8 cellular contexts compared by ENCODE assay signal in the genomic region with DNA sequence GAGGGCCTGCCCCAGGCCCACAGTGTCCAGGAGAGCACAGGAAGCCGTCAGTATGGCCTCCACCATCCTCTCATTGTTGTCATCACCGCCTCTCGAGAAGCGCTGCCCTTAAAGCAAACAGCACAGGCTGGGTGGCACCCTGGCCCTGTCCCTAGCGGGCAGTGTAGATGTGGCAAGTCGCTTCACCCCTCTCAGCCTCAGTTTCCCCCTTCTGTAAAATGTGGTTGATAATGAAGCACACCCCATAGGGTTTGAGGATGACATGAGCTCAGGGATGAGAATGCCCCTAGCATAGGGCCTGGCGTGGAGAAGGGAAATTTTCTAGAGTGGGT. TPM values are rescaled to one million over a fixed set of nuclear protein-coding genes. Genes with fewer than 3 reads are reported as not detected.
DNase-seq lines count a peak whose midpoint lies in the region; ATAC-seq and TF ChIP-seq lines count a peak whose summit lies in the region.

No MANE protein-coding gene starts in this region.

- peak overlapping the region; percentile 34 to 94 (median 90) for H3K27ac Mint-ChIP-seq in brain
- no peak overlapping the region for H3K27ac Mint-ChIP-seq in natural killer cell treated with Interleukin-12 subunit alpha and Interleukin-12 subunit beta and Interleukin-15 and Interleukin-18, amount 100 ng/mL, for 72 hours

- no peaks in the 10 kb centered on the region for H3K36me3 Mint-ChIP-seq in brain
- no peaks in the 10 kb centered on the region for H3K36me3 Mint-ChIP-seq in natural killer cell treated with Interleukin-12 subunit alpha and Interleukin-12 subunit beta and Interleukin-15 and Interleukin-18, amount 100 ng/mL, for 72 hours

- peaks cover 2% of the 10 kb centered on the region for H3K27me3 Mint-ChIP-seq in brain
- H3K27me3 Mint-ChIP-seq in natural killer cell treated with Interleukin-12 subunit alpha and Interleukin-12 subunit beta and Interleukin-15 and Interleukin-18, amount 100 ng/mL, for 72 hours = no peaks in the 10 kb centered on the region

- ATAC-seq in HG03280 (IDR thresholded peaks at IDR 0.05; ENCODE audit: unreplicated experiment) = peak; percentile 12
- peak; percentile 22 to 26 for ATAC-seq in natural killer cell treated with Interleukin-12 subunit alpha and Interleukin-12 subunit beta and Interleukin-15 and Interleukin-18, amount 100 ng/mL, for 72 hours
- ATAC-seq in HG02870 (IDR thresholded peaks at IDR 0.05; ENCODE audit: unreplicated experiment) = no peak

- H3K27ac ChIP-seq in C4-2B = no peak overlapping the region; the same call in 1 of the 2 replicates

- TF ChIP-seq CTCF in C4-2B (conservative IDR thresholded peaks at IDR 0.05) (peak; percentile 59), brain (conservative IDR thresholded peaks at IDR 0.05) (peak; percentile 44 to 63)

- H3K4me1 Mint-ChIP-seq in brain = peaks cover 12% of the 10 kb centered on the region
- H3K4me1 Mint-ChIP-seq in natural killer cell treated with Interleukin-12 subunit alpha and Interleukin-12 subunit beta and Interleukin-15 and Interleukin-18, amount 100 ng/mL, for 72 hours (ENCODE audit: low read depth in 2 of 2) = peaks cover 13 to 14% of the 10 kb centered on the region in 2 donors

- H3K4me3 Mint-ChIP-seq in brain = peak overlapping the region; percentile 45 to 75 (median 70)
- peak overlapping the region; percentile 73 for H3K4me3 Mint-ChIP-seq in natural killer cell treated with Interleukin-12 subunit alpha and Interleukin-12 subunit beta and Interleukin-15 and Interleukin-18, amount 100 ng/mL, for 72 hours

- DNase-seq in natural killer cell treated with Interleukin-12 subunit alpha and Interleukin-12 subunit beta and Interleukin-15 and Interleukin-18, amount 100 ng/mL, for 72 hours (ENCODE audit: low spot score) = no peak
- DNase-seq in NCI-H2081 treated with DMSO at 0.1 percent for 48 hours (lab: John Stamatoyannopoulos, UW) (no peak), inferior parietal cortex (ENCODE audit: extremely low spot score) (no peak), OCI-M1 (lab: John Stamatoyannopoulos, UW) (no peak)

- H3K9me3 Mint-ChIP-seq in brain = peaks cover 0 to 11% (median 2%) of the 10 kb centered on the region in 5 experiments
- no peaks in the 10 kb centered on the region for H3K9me3 Mint-ChIP-seq in natural killer cell treated with Interleukin-12 subunit alpha and Interleukin-12 subunit beta and Interleukin-15 and Interleukin-18, amount 100 ng/mL, for 72 hours

RNA-seq across cellular contexts. Expression of a gene that starts 13.4 kb away (rescaled TPM):
- polyA plus RNA-seq in brain (ENCODE audit: insufficient read depth, low read depth, low replicate concordance) = not detected
- not detected for total RNA-seq in natural killer cell treated with Interleukin-12 subunit alpha and Interleukin-12 subunit beta and Interleukin-15 and Interleukin-18, amount 100 ng/mL, for 72 hours

RNA-seq across cellular contexts. Expression of a gene that starts 33.2 kb away (rescaled TPM):
- polyA plus RNA-seq in brain (ENCODE audit: insufficient read depth, low read depth, low replicate concordance) = not detected
- not detected for total RNA-seq in natural killer cell treated with Interleukin-12 subunit alpha and Interleukin-12 subunit beta and Interleukin-15 and Interleukin-18, amount 100 ng/mL, for 72 hours

RNA-seq across cellular contexts. Expression of a gene that starts 33.3 kb away (rescaled TPM):
- polyA plus RNA-seq in brain (ENCODE audit: insufficient read depth, low read depth, low replicate concordance) = 1.4 TPM
- under 1 TPM; 0.26 to 0.56 TPM for total RNA-seq in natural killer cell treated with Interleukin-12 subunit alpha and Interleukin-12 subunit beta and Interleukin-15 and Interleukin-18, amount 100 ng/mL, for 72 hours

RNA-seq across cellular contexts. Expression of a gene that starts 33.8 kb away (rescaled TPM):
- not detected for polyA plus RNA-seq in brain (ENCODE audit: insufficient read depth, low read depth, low replicate concordance)
- total RNA-seq in natural killer cell treated with Interleukin-12 subunit alpha and Interleukin-12 subunit beta and Interleukin-15 and Interleukin-18, amount 100 ng/mL, for 72 hours = under 1 TPM in 1 of 2 donors, not detected in 1; 0.17 TPM

Comparison
In these comparisons a context has a peak if more than half of its experiments do, and no peak if none do; other contexts are left out.
1. H3K27ac Mint-ChIP-seq: peak in brain (5 of 5); none in natural killer cell treated with Interleukin-12 subunit alpha and Interleukin-12 subunit beta and Interleukin-15 and Interleukin-18, amount 100 ng/mL, for 72 hours (0 of 2).